In the genomic region with DNA sequence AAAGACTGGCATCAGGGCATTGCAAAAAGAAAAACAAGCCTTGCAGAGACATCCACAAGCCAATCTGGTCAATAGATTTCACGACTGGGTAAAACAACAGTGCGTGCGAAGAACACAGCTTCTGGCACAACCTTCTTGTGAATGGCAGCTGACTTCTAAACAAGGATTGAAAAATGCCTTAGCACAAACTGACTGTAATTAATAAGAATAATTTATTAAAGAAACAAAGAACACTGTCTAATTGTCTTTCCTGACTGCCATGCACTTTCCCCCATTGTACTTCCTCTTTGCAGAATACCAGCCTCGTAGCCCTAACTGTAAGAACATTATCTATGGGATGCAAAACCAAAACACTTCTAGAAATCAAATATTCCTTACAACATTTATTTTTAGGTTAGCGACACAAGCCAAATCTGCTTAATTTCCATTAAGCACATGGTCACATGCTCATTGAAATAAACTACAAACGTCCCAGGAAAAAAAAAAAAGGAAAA, we compare ENCODE assay signal across 1 cellular context.
TF ChIP-seq lines count a peak whose summit lies in the region.

No MANE protein-coding gene starts in this region.

TF ChIP-seq in HepG2, 621 proteins besides CTCF, POLR2A, EP300 and RAD21 (continued from another document):
- TF ChIP-seq SOX6 (IDR thresholded peaks at IDR 0.05), result no peak
- no peak for TF ChIP-seq SOX6 (CRISPR knock-in tag; IDR thresholded peaks at IDR 0.05)
TF ChIP-seq in HepG2: peak in this region for 0.
